32 cellular contexts compared by ENCODE assay signal in the genomic region with DNA sequence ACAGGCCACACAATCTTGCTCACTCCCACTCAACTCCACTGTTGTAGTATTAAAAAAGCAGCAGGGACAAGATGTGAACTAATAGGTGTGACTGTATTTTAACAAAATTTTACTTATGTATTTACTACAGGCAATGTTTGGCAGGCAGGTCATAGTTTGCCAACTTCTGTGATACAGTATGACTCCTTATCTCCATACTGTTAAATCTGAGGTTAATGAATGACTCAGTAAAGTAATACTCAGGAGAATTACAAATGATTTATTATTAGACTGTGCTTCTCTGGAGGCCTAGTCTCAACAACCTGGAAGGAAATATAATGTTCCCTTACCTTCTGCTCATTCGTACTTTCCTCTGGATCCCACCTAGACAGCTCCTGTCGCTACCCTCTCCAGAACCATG.
DNase-seq lines count a peak whose midpoint lies in the region; ATAC-seq and TF ChIP-seq lines count a peak whose summit lies in the region.
"Had no signal": no experiment of that assay in that cellular context is flagged by ENCODE, and none has a peak within 500 bp of the region (broad histone marks: within the 10 kb centered on the region; RNA-seq: fewer than 3 reads in every experiment).

No MANE protein-coding gene starts in this region.

- RAD21 ChIA-PET in HCT116 (lab: Charles Lee; ENCODE audit: low non-redundant PET in 1 of 2, low total read pairs in 2 of 2, uncharacterized antibody in 2 of 2, unreplicated experiment in 2 of 2), result no interaction called here

- no peak for TF ChIP-seq RAD21 in HCT116 (IDR thresholded peaks at IDR 0.05; ENCODE audit: low read depth)
- no peak for TF ChIP-seq RAD21 in SK-N-SH (IDR thresholded peaks at IDR 0.05; ENCODE audit: low read length)

- TF ChIP-seq EP300 in SK-N-SH (IDR thresholded peaks at IDR 0.05; ENCODE audit: borderline replicate concordance in 1 of 2, low read depth in 1 of 2, low read length in 1 of 2), result no peak

- H3K4me1 ChIP-seq in HCT116 (ENCODE audit: control insufficient read depth in 1 of 2, insufficient read depth in 2 of 2, low read length in 2 of 2), result no peaks in the 10 kb centered on the region
- H3K4me1 ChIP-seq in SK-N-SH (ENCODE audit: control insufficient read depth in 1 of 2, insufficient read depth in 2 of 2, low read depth in 1 of 2, low read length in 1 of 2), result no peaks in the 10 kb centered on the region
- H3K4me1 ChIP-seq in mucosa of descending colon (ENCODE audit: low read depth), result no peaks in the 10 kb centered on the region
- H3K4me1 ChIP-seq: BE2C, colonic mucosa had no signal

- no TSS peak for BruUV-seq in HCT116 (replicated peaks; lab: Mats Ljungman, UMichigan)

- H2AFZ ChIP-seq in HCT116 (ENCODE audit: low read depth, low read length, poor library complexity, severe bottlenecking) (no peak overlapping the region), SK-N-SH (ENCODE audit: low read depth) (no peak overlapping the region)
- H2AFZ ChIP-seq: GM23338 had no signal

- H3K36me3 Mint-ChIP-seq in activated CD8-positive, alpha-beta memory T cell treated with anti-CD3 and anti-CD28 coated beads, Interleukin-2, amount 10 ng/mL, durations not matched to agents 7 days and 5 days, result no peaks in the 10 kb centered on the region
- no peaks in the 10 kb centered on the region for H3K36me3 Mint-ChIP-seq in activated naive CD4-positive, alpha-beta T cell treated with anti-CD3 and anti-CD28 coated beads, Interleukin-2, amount 10 ng/mL, durations not matched to agents 7 days and 5 days
- H3K36me3 Mint-ChIP-seq: type B pancreatic cell had no signal

- POLR2A ChIA-PET in HCT116 (lab: Charles Lee), result no interaction called here
- POLR2A ChIA-PET in SK-N-SH (lab: Yijun Ruan, JAX), result no interaction called here

- CTCF ChIA-PET in HCT116 (lab: Charles Lee) (no interaction called here), SK-N-SH (lab: Yijun Ruan, JAX) (no interaction called here)
- CTCF ChIA-PET in activated CD8-positive, alpha-beta memory T cell treated with anti-CD3 and anti-CD28 coated beads, Interleukin-2, amount 10 ng/mL, durations not matched to agents 7 days and 5 days (lab: Charles Lee), result no interaction called here
- CTCF ChIA-PET in activated naive CD4-positive, alpha-beta T cell treated with anti-CD3 and anti-CD28 coated beads, Interleukin-2, amount 10 ng/mL, durations not matched to agents 7 days and 5 days (lab: Charles Lee), result no interaction called here

- H3K27me3 Mint-ChIP-seq in activated CD8-positive, alpha-beta memory T cell treated with anti-CD3 and anti-CD28 coated beads, Interleukin-2, amount 10 ng/mL, durations not matched to agents 7 days and 5 days, result no peaks in the 10 kb centered on the region
- H3K27me3 Mint-ChIP-seq in activated naive CD4-positive, alpha-beta T cell treated with anti-CD3 and anti-CD28 coated beads, Interleukin-2, amount 10 ng/mL, durations not matched to agents 7 days and 5 days, result no peaks in the 10 kb centered on the region
- H3K27me3 Mint-ChIP-seq: activated naive CD4-positive, alpha-beta T cell treated with anti-CD3 and anti-CD28 coated beads, Interleukin-2, amount 50 U/mL, for 24 hours; naive B cell; type B pancreatic cell had no signal

- peaks cover 5% of the 10 kb centered on the region for H3K9me3 Mint-ChIP-seq in activated CD8-positive, alpha-beta memory T cell treated with anti-CD3 and anti-CD28 coated beads, Interleukin-2, amount 10 ng/mL, durations not matched to agents 7 days and 5 days (ENCODE audit: low read depth)
- H3K9me3 Mint-ChIP-seq in activated naive CD4-positive, alpha-beta T cell treated with anti-CD3 and anti-CD28 coated beads, Interleukin-2, amount 10 ng/mL, durations not matched to agents 7 days and 5 days, result peaks cover 6% of the 10 kb centered on the region

- H3K9me2 ChIP-seq in HCT116 (ENCODE audit: insufficient read depth), result peaks cover 4% of the 10 kb centered on the region
- no peaks in the 10 kb centered on the region; the same call in 1 of the 2 replicates for H3K9me2 ChIP-seq in SK-N-SH

- ATAC-seq in HCT116, result no peak
- peak; percentile 95 for ATAC-seq in mucosa of descending colon
- no peak for ATAC-seq in activated CD8-positive, alpha-beta memory T cell treated with anti-CD3 and anti-CD28 coated beads, Interleukin-2, amount 10 ng/mL, durations not matched to agents 7 days and 5 days
- ATAC-seq: activated CD4-positive, alpha-beta T cell treated with anti-CD3 and anti-CD28 coated beads for 36 hours; activated CD8-positive, alpha-beta T cell treated with anti-CD3 and anti-CD28 coated beads for 36 hours; GM12878; GM23338; Panc1; stimulated activated naive B cell treated with anti-CD40 and anti-IgM and Interleukin-4, amounts not matched to agents 10 μg/mL and 1 μg/mL and 100 μg/mL, for 72 hours had no signal

- intact Hi-C loops in HCT116 (cut with micrococcal nuclease) (no loop called here), mucosa of descending colon (cut with DNase I, micrococcal nuclease) (loop anchor here in 1 of 2 donors (5.0 kb wide), 1 partner anchor 175 kb away; no protein-coding TSS in a partner anchor), lower leg skin (cut with DNase I; ENCODE audit: low total_unique reads) (no loop called here)

- H3K36me3 ChIP-seq in HCT116 (ENCODE audit: control insufficient read depth in 1 of 2, insufficient read depth in 2 of 2, low read length in 2 of 2) (no peaks in the 10 kb centered on the region), SK-N-SH (replicated peaks in 1 of 2; ENCODE audit: control insufficient read depth in 1 of 2, insufficient read depth in 2 of 2, low read length in 1 of 2) (peaks cover 0 to 7% of the 10 kb centered on the region in 2 experiments), mucosa of descending colon (ENCODE audit: low read depth) (no peaks in the 10 kb centered on the region)
- H3K36me3 ChIP-seq: BE2C, colonic mucosa had no signal

- H3K4me1 Mint-ChIP-seq in activated CD8-positive, alpha-beta memory T cell treated with anti-CD3 and anti-CD28 coated beads, Interleukin-2, amount 10 ng/mL, durations not matched to agents 7 days and 5 days, result no peaks in the 10 kb centered on the region
- H3K4me1 Mint-ChIP-seq in activated naive CD4-positive, alpha-beta T cell treated with anti-CD3 and anti-CD28 coated beads, Interleukin-2, amount 10 ng/mL, durations not matched to agents 7 days and 5 days, result no peaks in the 10 kb centered on the region
- H3K4me1 Mint-ChIP-seq: activated CD4-positive, alpha-beta T cell treated with anti-CD3 and anti-CD28 coated beads for 36 hours; activated naive CD4-positive, alpha-beta T cell treated with anti-CD3 and anti-CD28 coated beads, Interleukin-2, amount 50 U/mL, for 24 hours; CD8-positive, alpha-beta memory T cell; GM23338; naive B cell; stimulated activated naive B cell treated with anti-CD40 and anti-IgM and Interleukin-4, amounts not matched to agents 10 μg/mL and 1 μg/mL and 100 μg/mL, for 72 hours had no signal

- no peak overlapping the region for H3K4me3 Mint-ChIP-seq in activated CD8-positive, alpha-beta memory T cell treated with anti-CD3 and anti-CD28 coated beads, Interleukin-2, amount 10 ng/mL, durations not matched to agents 7 days and 5 days
- H3K4me3 Mint-ChIP-seq in activated naive CD4-positive, alpha-beta T cell treated with anti-CD3 and anti-CD28 coated beads, Interleukin-2, amount 10 ng/mL, durations not matched to agents 7 days and 5 days, result no peak overlapping the region
- H3K4me3 Mint-ChIP-seq: activated CD4-positive, alpha-beta T cell treated with anti-CD3 and anti-CD28 coated beads for 36 hours; activated CD8-positive, alpha-beta T cell treated with anti-CD3 and anti-CD28 coated beads for 36 hours; activated naive CD4-positive, alpha-beta T cell treated with anti-CD3 and anti-CD28 coated beads, Interleukin-2, amount 50 U/mL, for 24 hours; CD8-positive, alpha-beta memory T cell; GM23338; HFFc6; naive B cell; stimulated activated naive B cell treated with anti-CD40 and anti-IgM and Interleukin-4, amounts not matched to agents 10 μg/mL and 1 μg/mL and 100 μg/mL, for 72 hours; type B pancreatic cell had no signal

- no peak for DNase-seq in HCT116 (ENCODE audit: low read depth, low spot score)
- no peak for DNase-seq in SK-N-SH
- peak; percentile 33 for DNase-seq in fibroblast of mammary gland (ENCODE audit: low read depth)
- DNase-seq in mucosa of descending colon, result peak in 1 of 3 donors; percentile 22
- no peak for DNase-seq in activated naive CD4-positive, alpha-beta T cell treated with anti-CD3 and anti-CD28 coated beads, Interleukin-2, amount 50 U/mL, for 16 hours
- DNase-seq in activated CD8-positive, alpha-beta memory T cell treated with anti-CD3 and anti-CD28 coated beads, Interleukin-2, amount 10 ng/mL, durations not matched to agents 7 days and 5 days, result no peak
- DNase-seq in lower leg skin (ENCODE audit: low spot score in 2 of 2), result no peak
- DNase-seq in activated naive CD4-positive, alpha-beta T cell treated with anti-CD3 and anti-CD28 coated beads, Interleukin-2, amount 10 ng/mL, durations not matched to agents 7 days and 5 days, result no peak
- DNase-seq: activated CD4-positive, alpha-beta T cell treated with anti-CD3 and anti-CD28 coated beads for 36 hours; activated CD8-positive, alpha-beta T cell treated with anti-CD3 and anti-CD28 coated beads for 36 hours; BE2C; CD8-positive, alpha-beta memory T cell; colonic mucosa; DMS 273 treated with DMSO at 0.1 percent for 48 hours; effector CD8-positive, alpha-beta T cell; erythroblast; foreskin melanocyte; HFFc6; IMR-90; mesendoderm; naive B cell; NCI-H146; NCI-H2107; SIG-M5; stimulated activated naive B cell treated with anti-CD40 and anti-IgM and Interleukin-4, amounts not matched to agents 10 μg/mL and 1 μg/mL and 100 μg/mL, for 72 hours; SW 1271; T-helper 9 cell had no signal

- H3K27me3 ChIP-seq in HCT116 (ENCODE audit: insufficient read depth, low read length) (no peaks in the 10 kb centered on the region), SK-N-SH (ENCODE audit: insufficient read depth) (no peaks in the 10 kb centered on the region)
- H3K27me3 ChIP-seq: BE2C, colonic mucosa had no signal

- H3K4me2 ChIP-seq in HCT116 (ENCODE audit: low read length) (no peak overlapping the region), SK-N-SH (no peak overlapping the region)
- H3K4me2 ChIP-seq: GM23338 had no signal

- TF ChIP-seq CTCF in HCT116 (IDR thresholded peaks at IDR 0.05 in 2 of 3, conservative IDR thresholded peaks at IDR 0.05 in 1 of 3; ENCODE audit: borderline replicate concordance in 1 of 3, insufficient read depth in 1 of 3, low read depth in 2 of 3, low read length in 2 of 3) (no peak), SK-N-SH (IDR thresholded peaks at IDR 0.05) (no peak), fibroblast of mammary gland (conservative IDR thresholded peaks at IDR 0.05; ENCODE audit: control insufficient read depth, insufficient read depth, low read depth, low read length) (no peak), mucosa of descending colon (IDR thresholded peaks at IDR 0.05) (no peak), lower leg skin (IDR thresholded peaks at IDR 0.05) (no peak)

- H4K20me1 ChIP-seq in HCT116 (ENCODE audit: insufficient read depth), result no peaks in the 10 kb centered on the region
- H4K20me1 ChIP-seq in SK-N-SH (ENCODE audit: insufficient read depth), result no peaks in the 10 kb centered on the region

- H3K79me2 ChIP-seq in HCT116 (ENCODE audit: insufficient read depth, low read length) (no peaks in the 10 kb centered on the region), SK-N-SH (ENCODE audit: insufficient read depth) (no peaks in the 10 kb centered on the region)

- H3K27ac ChIP-seq in HCT116 (ENCODE audit: low read depth, low read length) (no peak overlapping the region), SK-N-SH (ENCODE audit: low read depth in 2 of 2, low read length in 1 of 2) (no peak overlapping the region; a peak in 1 of 4 replicates)
- H3K27ac ChIP-seq: colonic mucosa had no signal

- H3K4me3 ChIP-seq in HCT116 (replicated peaks in 1 of 2; ENCODE audit: low read depth in 1 of 2, low read length in 2 of 2), result no peak overlapping the region
- no peak overlapping the region for H3K4me3 ChIP-seq in SK-N-SH (ENCODE audit: low read depth in 2 of 2, low read length in 1 of 2)
- H3K4me3 ChIP-seq in fibroblast of mammary gland (ENCODE audit: control insufficient read depth, low read depth, low read length), result no peak overlapping the region
- no peak overlapping the region for H3K4me3 ChIP-seq in mucosa of descending colon
- no peak overlapping the region for H3K4me3 ChIP-seq in lower leg skin (ENCODE audit: low read depth, poor library complexity, severe bottlenecking)
- H3K4me3 ChIP-seq: colonic mucosa, GM12878, GM23338 had no signal

- TF ChIP-seq POLR2A in HCT116 (IDR thresholded peaks at IDR 0.05; ENCODE audit: borderline replicate concordance, extremely low read depth, insufficient read depth, insufficient read length), result no peak
- TF ChIP-seq POLR2A in lower leg skin (IDR thresholded peaks at IDR 0.05), result no peak

- H3K27ac Mint-ChIP-seq in activated CD8-positive, alpha-beta memory T cell treated with anti-CD3 and anti-CD28 coated beads, Interleukin-2, amount 10 ng/mL, durations not matched to agents 7 days and 5 days, result no peak overlapping the region
- H3K27ac Mint-ChIP-seq in activated naive CD4-positive, alpha-beta T cell treated with anti-CD3 and anti-CD28 coated beads, Interleukin-2, amount 10 ng/mL, durations not matched to agents 7 days and 5 days, result no peak overlapping the region
- H3K27ac Mint-ChIP-seq: activated CD4-positive, alpha-beta T cell treated with anti-CD3 and anti-CD28 coated beads for 36 hours; activated CD8-positive, alpha-beta T cell treated with anti-CD3 and anti-CD28 coated beads for 36 hours; activated naive CD4-positive, alpha-beta T cell treated with anti-CD3 and anti-CD28 coated beads, Interleukin-2, amount 50 U/mL, for 24 hours; CD8-positive, alpha-beta memory T cell; GM23338; HFFc6; naive B cell; stimulated activated naive B cell treated with anti-CD40 and anti-IgM and Interleukin-4, amounts not matched to agents 10 μg/mL and 1 μg/mL and 100 μg/mL, for 72 hours; type B pancreatic cell had no signal

- no peak overlapping the region for H3K9ac ChIP-seq in HCT116 (ENCODE audit: low read length)
- no peak overlapping the region for H3K9ac ChIP-seq in SK-N-SH

- 76% methylated on average over 2 of the region's 2 CpGs for WGBS in SK-N-SH (ENCODE audit: low lambda C conversion rate)
- WGBS in lower leg skin, 2 donors, result 79 to 90% methylated on average over 2 of the region's 2 CpGs

- peaks cover 3% of the 10 kb centered on the region for H3F3A ChIP-seq in SK-N-SH (replicated peaks; ENCODE audit: insufficient read depth)

- H3K9me3 ChIP-seq in HCT116 (ENCODE audit: control insufficient read depth in 1 of 2, insufficient read depth in 1 of 2, low read depth in 1 of 2, low read length in 2 of 2) (no peaks in the 10 kb centered on the region), SK-N-SH (peaks cover 6% of the 10 kb centered on the region; the same call in 1 of the 2 replicates), mucosa of descending colon (peaks cover 13% of the 10 kb centered on the region)
- H3K9me3 ChIP-seq: BE2C, colonic mucosa had no signal

Comparison
In these comparisons a context has a peak if more than half of its experiments do, and no peak if none do; other contexts are left out.
1. Of the 11 proteins assayed by ChIP-seq in both SK-N-SH and HCT116: peak only in SK-N-SH: JUND; only in HCT116: none; in both: none; in neither: 10.